Comparison of ENCODE assay signal across 34 cellular contexts in genomic region chr9:35831040-35831439, GRCh38. TPM values are rescaled to one million over a fixed set of nuclear protein-coding genes. Genes with fewer than 3 reads are reported as not detected.
DNase-seq lines count a peak whose midpoint lies in the region; ATAC-seq and TF ChIP-seq lines count a peak whose summit lies in the region.
"Had no signal": no experiment of that assay in that cellular context is flagged by ENCODE, and none has a peak within 500 bp of the region (broad histone marks: within the 10 kb centered on the region; RNA-seq: fewer than 3 reads in every experiment).

No MANE protein-coding gene starts in this region.

- H3K4me1 Mint-ChIP-seq in activated naive CD8-positive, alpha-beta T cell (ENCODE audit: low read depth) = peaks cover 31% of the 10 kb centered on the region
- H3K4me1 Mint-ChIP-seq in activated naive CD8-positive, alpha-beta T cell treated with anti-CD3 and anti-CD28 coated beads, Interleukin-2, amount 50 U/mL, for 24 hours = peaks cover 22% of the 10 kb centered on the region

- H3K9ac ChIP-seq in neural cell (ENCODE audit: low read length) (no peak overlapping the region), stomach smooth muscle (ENCODE audit: low read length in 2 of 2) (no peak overlapping the region), colonic mucosa (ENCODE audit: low read depth in 2 of 2, low read length in 2 of 2) (no peak overlapping the region)
- H3K9ac ChIP-seq: KMS-11 had no signal

- H3K9me2 ChIP-seq in neural cell (ENCODE audit: insufficient read depth, low read length) = no peaks in the 10 kb centered on the region

- TF ChIP-seq CTCF in coronary artery (IDR thresholded peaks at IDR 0.05) (no peak), neural cell (IDR thresholded peaks at IDR 0.05; ENCODE audit: poor library complexity, severe bottlenecking) (no peak), colonic mucosa (IDR thresholded peaks at IDR 0.05) (no peak), GM10266 (IDR thresholded peaks at IDR 0.05; ENCODE audit: control insufficient read depth, insufficient read depth, low read depth, missing control alignments) (no peak)

- ATAC-seq in activated naive CD8-positive, alpha-beta T cell treated with anti-CD3 and anti-CD28 coated beads, Interleukin-2, amount 50 U/mL, for 24 hours = no peak
- ATAC-seq: gastrocnemius medialis; PC-3; stimulated activated naive B cell treated with anti-CD40 and anti-IgM and Interleukin-4, amounts not matched to agents 10 μg/mL and 1 μg/mL and 100 μg/mL, for 72 hours; upper lobe of right lung; WTC11 had no signal

- H3K9me3 Mint-ChIP-seq in activated naive CD8-positive, alpha-beta T cell (ENCODE audit: low read depth) = no peaks in the 10 kb centered on the region
- no peaks in the 10 kb centered on the region for H3K9me3 Mint-ChIP-seq in activated naive CD8-positive, alpha-beta T cell treated with anti-CD3 and anti-CD28 coated beads, Interleukin-2, amount 50 U/mL, for 24 hours
- H3K9me3 Mint-ChIP-seq: activated CD4-positive, alpha-beta T cell treated with anti-CD3 and anti-CD28 coated beads, Interleukin-2, amount 10 ng/mL, durations not matched to agents 7 days and 5 days; stimulated activated naive B cell treated with anti-CD40 and anti-IgM and Interleukin-4, amounts not matched to agents 10 μg/mL and 1 μg/mL and 100 μg/mL, for 72 hours; WTC11 had no signal

- H3K9me3 ChIP-seq in neural cell (ENCODE audit: low read length) (no peaks in the 10 kb centered on the region), stomach smooth muscle (ENCODE audit: control insufficient read depth in 2 of 2, low read length in 2 of 2) (no peaks in the 10 kb centered on the region), colonic mucosa (no peaks in the 10 kb centered on the region)
- H3K9me3 ChIP-seq: gastrocnemius medialis, suprapubic skin, upper lobe of right lung had no signal

- H3K4me1 ChIP-seq in stomach smooth muscle (ENCODE audit: control insufficient read depth, insufficient read depth, low read length) (peaks cover 39% of the 10 kb centered on the region), colonic mucosa (peaks cover 19% of the 10 kb centered on the region)

- H3K4me2 ChIP-seq in neural cell (ENCODE audit: low read length) = peak overlapping the region; percentile 84

- peak overlapping the region; percentile 17 for H3K4me3 Mint-ChIP-seq in activated naive CD8-positive, alpha-beta T cell
- H3K4me3 Mint-ChIP-seq in activated naive CD8-positive, alpha-beta T cell treated with anti-CD3 and anti-CD28 coated beads, Interleukin-2, amount 50 U/mL, for 24 hours = no peak overlapping the region
- H3K4me3 Mint-ChIP-seq: activated CD4-positive, alpha-beta T cell treated with anti-CD3 and anti-CD28 coated beads, Interleukin-2, amount 10 ng/mL, durations not matched to agents 7 days and 5 days; stimulated activated naive B cell treated with anti-CD40 and anti-IgM and Interleukin-4, amounts not matched to agents 10 μg/mL and 1 μg/mL and 100 μg/mL, for 72 hours; WTC11 had no signal

- no peak for TF ChIP-seq RAD21 in neural cell (conservative IDR thresholded peaks at IDR 0.05)

- DNase-seq in activated naive CD8-positive, alpha-beta T cell treated with anti-CD3 and anti-CD28 coated beads, Interleukin-2, amount 50 U/mL, for 24 hours = no peak
- DNase-seq in coronary artery (ENCODE audit: low spot score) = no peak
- DNase-seq in 8988T = no peak
- no peak for DNase-seq in colonic mucosa
- DNase-seq in GM10266 (ENCODE audit: extremely low spot score) = no peak
- DNase-seq: activated CD4-positive, alpha-beta T cell treated with anti-CD3 and anti-CD28 coated beads, Interleukin-2, amount 10 ng/mL, durations not matched to agents 7 days and 5 days; activated gamma-delta T cell treated with Interleukin-2 at 50 U/mL for 16 hours; cerebellar nuclear complex; gastrocnemius medialis; hippocampal formation; mesendoderm; MM.1S; NCI-H1105 treated with DMSO at 0.1 percent for 48 hours; NCI-H1930; NCI-H526; occipital lobe; PC-3; stimulated activated naive B cell treated with anti-CD40 and anti-IgM and Interleukin-4, amounts not matched to agents 10 μg/mL and 1 μg/mL and 100 μg/mL, for 72 hours; T-helper 1 cell; upper lobe of right lung had no signal

- no peaks in the 10 kb centered on the region for H3K36me3 ChIP-seq in neural cell (ENCODE audit: insufficient read depth, low read length)
- H3K36me3 ChIP-seq in stomach smooth muscle (ENCODE audit: control insufficient read depth in 2 of 2, insufficient read depth in 2 of 2, low read length in 2 of 2) = peaks cover 6 to 15% of the 10 kb centered on the region in 2 donors
- H3K36me3 ChIP-seq in colonic mucosa = no peaks in the 10 kb centered on the region
- H3K36me3 ChIP-seq: gastrocnemius medialis, suprapubic skin, upper lobe of right lung had no signal

- peaks cover 14% of the 10 kb centered on the region for H3K79me2 ChIP-seq in neural cell (replicated peaks; ENCODE audit: insufficient read depth, low read length)

- TF ChIP-seq EP300 in neural cell (conservative IDR thresholded peaks at IDR 0.05; ENCODE audit: poor library complexity, severe bottlenecking) = no peak

- H3K27ac ChIP-seq in coronary artery (peak overlapping the region in 1 of 2 donors; percentile 100), neural cell (ENCODE audit: low read length) (no peak overlapping the region), stomach smooth muscle (ENCODE audit: low read length) (no peak overlapping the region), colonic mucosa (no peak overlapping the region)
- H3K27ac ChIP-seq: HL-60, KMS-11, SK-N-MC, suprapubic skin, upper lobe of right lung had no signal

- no peaks in the 10 kb centered on the region for H3K36me3 Mint-ChIP-seq in activated naive CD8-positive, alpha-beta T cell
- no peaks in the 10 kb centered on the region for H3K36me3 Mint-ChIP-seq in activated naive CD8-positive, alpha-beta T cell treated with anti-CD3 and anti-CD28 coated beads, Interleukin-2, amount 50 U/mL, for 24 hours (ENCODE audit: low read depth)
- H3K36me3 Mint-ChIP-seq: stimulated activated naive B cell treated with anti-CD40 and anti-IgM and Interleukin-4, amounts not matched to agents 10 μg/mL and 1 μg/mL and 100 μg/mL, for 72 hours; WTC11 had no signal

- no peaks in the 10 kb centered on the region for H3F3A ChIP-seq in neural cell (ENCODE audit: insufficient read depth, low read length, poor library complexity, severe bottlenecking)

- H3K4me3 ChIP-seq in coronary artery (peak overlapping the region; percentile 100), neural cell (ENCODE audit: low read length) (peak overlapping the region; percentile 83), stomach smooth muscle (ENCODE audit: low read length in 2 of 2) (peak overlapping the region; percentile 18 to 89), colonic mucosa (no peak overlapping the region)
- H3K4me3 ChIP-seq: SK-N-MC, skin epidermis, suprapubic skin, upper lobe of right lung had no signal

- no peaks in the 10 kb centered on the region for H4K20me1 ChIP-seq in neural cell (ENCODE audit: insufficient read depth)

- intact Hi-C loops in colonic mucosa (cut with DNase I) = no loop called here

- no peaks in the 10 kb centered on the region for H3K27me3 ChIP-seq in neural cell (ENCODE audit: insufficient read depth, low read depth, low read length)
- no peaks in the 10 kb centered on the region for H3K27me3 ChIP-seq in stomach smooth muscle (ENCODE audit: control insufficient read depth in 1 of 2, insufficient read depth in 2 of 2, low read length in 2 of 2)
- H3K27me3 ChIP-seq in colonic mucosa = no peaks in the 10 kb centered on the region
- H3K27me3 ChIP-seq: gastrocnemius medialis, suprapubic skin, upper lobe of right lung had no signal

- no peaks in the 10 kb centered on the region for H3K27me3 Mint-ChIP-seq in activated naive CD8-positive, alpha-beta T cell
- peaks cover 2% of the 10 kb centered on the region for H3K27me3 Mint-ChIP-seq in activated naive CD8-positive, alpha-beta T cell treated with anti-CD3 and anti-CD28 coated beads, Interleukin-2, amount 50 U/mL, for 24 hours
- H3K27me3 Mint-ChIP-seq: stimulated activated naive B cell treated with anti-CD40 and anti-IgM and Interleukin-4, amounts not matched to agents 10 μg/mL and 1 μg/mL and 100 μg/mL, for 72 hours had no signal

- no peak overlapping the region for H2AFZ ChIP-seq in neural cell (ENCODE audit: low read depth, low read length)

- H3K27ac Mint-ChIP-seq in activated naive CD8-positive, alpha-beta T cell = no peak overlapping the region
- H3K27ac Mint-ChIP-seq in activated naive CD8-positive, alpha-beta T cell treated with anti-CD3 and anti-CD28 coated beads, Interleukin-2, amount 50 U/mL, for 24 hours = no peak overlapping the region
- H3K27ac Mint-ChIP-seq: activated CD4-positive, alpha-beta T cell treated with anti-CD3 and anti-CD28 coated beads, Interleukin-2, amount 10 ng/mL, durations not matched to agents 7 days and 5 days; stimulated activated naive B cell treated with anti-CD40 and anti-IgM and Interleukin-4, amounts not matched to agents 10 μg/mL and 1 μg/mL and 100 μg/mL, for 72 hours; WTC11 had no signal

TF ChIP-seq in neural cell, 6 proteins besides CTCF, POLR2A, EP300 and RAD21 (continues in another document):
- no peak for TF ChIP-seq EZH2 (IDR thresholded peaks at IDR 0.05; ENCODE audit: borderline replicate concordance, insufficient read depth, low read length, poor library complexity, severe bottlenecking)
- no peak for TF ChIP-seq POLR2AphosphoS5 (IDR thresholded peaks at IDR 0.05)

RNA-seq across cellular contexts. Expression of gene TMEM8B, which starts 2.0 kb away (rescaled TPM):
- polyA plus RNA-seq in neural cell = 12.7 and 12.9 TPM in 2 replicates
- polyA minus RNA-seq in neural cell = 15.6 and 18.2 TPM in 2 replicates
- total RNA-seq in colonic mucosa = 10 to 100 TPM; 15.1 to 17.6 TPM

RNA-seq across cellular contexts. Expression of gene FAM221B, which starts 2.5 kb away (rescaled TPM):
- polyA plus RNA-seq in neural cell = 0.09 TPM in 1 of 2 replicates, not detected in the other
- not detected in 2 replicates for polyA minus RNA-seq in neural cell
- under 1 TPM in 1 of 2 donors, not detected in 1; 0.05 TPM for total RNA-seq in colonic mucosa
- total RNA-seq: A172; activated CD4-positive, alpha-beta T cell treated with anti-CD3 and anti-CD28 coated beads, Interleukin-2, amount 10 ng/mL, durations not matched to agents 7 days and 5 days; activated CD8-positive, alpha-beta memory T cell treated with anti-CD3 and anti-CD28 coated beads for 36 hours; Daoy; endothelial cell of umbilical vein; gastrocnemius medialis; myocyte; occipital lobe; PC-3; suprapubic skin; upper lobe of right lung had no signal
- polyA plus RNA-seq: endothelial cell of umbilical vein had no signal

RNA-seq across cellular contexts. Expression of gene HINT2, which starts 16.2 kb away (rescaled TPM):
- 31.0 and 31.6 TPM in 2 replicates for polyA plus RNA-seq in neural cell
- 7.3 and 13.1 TPM in 2 replicates for polyA minus RNA-seq in neural cell
- total RNA-seq in colonic mucosa = 10 to 100 TPM; 49.5 to 64.5 TPM

RNA-seq across cellular contexts. Expression of gene SPAG8, which starts 19.0 kb away (rescaled TPM):
- polyA plus RNA-seq in neural cell = 2.9 and 4.2 TPM in 2 replicates
- 2.3 and 4.4 TPM in 2 replicates for polyA minus RNA-seq in neural cell
- total RNA-seq in colonic mucosa = under 1 TPM; 0.58 to 0.82 TPM
- total RNA-seq: PC-3 had no signal

RNA-seq across cellular contexts. Expression of gene OR13J1, which starts 39.2 kb away (rescaled TPM):
- not detected in 2 replicates for polyA plus RNA-seq in neural cell
- polyA minus RNA-seq in neural cell = not detected in 2 replicates
- not detected for total RNA-seq in colonic mucosa
- total RNA-seq: A172; activated CD4-positive, alpha-beta T cell treated with anti-CD3 and anti-CD28 coated beads, Interleukin-2, amount 10 ng/mL, durations not matched to agents 7 days and 5 days; activated CD8-positive, alpha-beta memory T cell treated with anti-CD3 and anti-CD28 coated beads for 36 hours; Daoy; endothelial cell of umbilical vein; gastrocnemius medialis; myocyte; occipital lobe; PC-3; suprapubic skin; upper lobe of right lung; WTC11 had no signal
- polyA plus RNA-seq: endothelial cell of umbilical vein had no signal
